ENCODE assay signal across 10 cellular contexts in genomic region chr14:68250950-68251765, GRCh38.
DNase-seq lines count a peak whose midpoint lies in the region; ATAC-seq and TF ChIP-seq lines count a peak whose summit lies in the region.
"Had no signal": no experiment of that assay in that cellular context is flagged by ENCODE, and none has a peak within 500 bp of the region (broad histone marks: within the 10 kb centered on the region; RNA-seq: fewer than 3 reads in every experiment).

No MANE protein-coding gene starts in this region.

- no peak for DNase-seq in activated CD4-positive, alpha-beta T cell treated with anti-CD3 and anti-CD28 coated beads for 36 hours
- DNase-seq in activated CD4-positive, alpha-beta T cell treated with anti-CD3 and anti-CD28 coated beads for 1 hour, result no peak
- no peak for DNase-seq in SJSA1 (ENCODE audit: low read depth in 1 of 2, low spot score in 2 of 2)
- no peak for DNase-seq in kidney epithelial cell (ENCODE audit: low read depth)
- DNase-seq in thoracic aorta (ENCODE audit: low spot score), result no peak
- DNase-seq in H4 (ENCODE audit: low spot score), result no peak
- no peak for DNase-seq in MV-4-11 (lab: John Stamatoyannopoulos, UW)
- DNase-seq: amygdala, GOT3 had no signal

- POLR2A ChIA-PET in activated CD4-positive, alpha-beta T cell treated with anti-CD3 and anti-CD28 coated beads for 36 hours (lab: Charles Lee), result interaction anchor here (0.7 kb wide), 1 partner anchor 57 kb away, joined by 4 read pairs; no protein-coding TSS in a partner anchor

- H3K4me1 ChIP-seq in SJSA1 (replicated peaks) (peaks cover 64% of the 10 kb centered on the region), thoracic aorta (ENCODE audit: control insufficient read depth in 1 of 2, low read depth in 2 of 2) (peaks cover 46 to 60% of the 10 kb centered on the region in 2 donors)

- no peaks in the 10 kb centered on the region for H3K27me3 Mint-ChIP-seq in activated CD4-positive, alpha-beta T cell treated with anti-CD3 and anti-CD28 coated beads for 36 hours

- ATAC-seq in activated CD4-positive, alpha-beta T cell treated with anti-CD3 and anti-CD28 coated beads for 36 hours, result peak; percentile 30
- ATAC-seq in thoracic aorta (ENCODE audit: insufficient number of reproducible peaks, low FRiP score, low read depth), result no peak
- ATAC-seq in GM18502 (IDR thresholded peaks at IDR 0.05; ENCODE audit: poor library complexity, unreplicated experiment), result no peak

- peak overlapping the region; percentile 24 for H3K27ac Mint-ChIP-seq in activated CD4-positive, alpha-beta T cell treated with anti-CD3 and anti-CD28 coated beads for 36 hours

- no peak overlapping the region for H3K4me3 Mint-ChIP-seq in activated CD4-positive, alpha-beta T cell treated with anti-CD3 and anti-CD28 coated beads for 36 hours

- H3K9me3 ChIP-seq in SJSA1 (replicated peaks) (no peaks in the 10 kb centered on the region), thoracic aorta (no peaks in the 10 kb centered on the region)

- peaks cover 56% of the 10 kb centered on the region for H3K4me1 Mint-ChIP-seq in activated CD4-positive, alpha-beta T cell treated with anti-CD3 and anti-CD28 coated beads for 36 hours

- CTCF ChIA-PET in activated CD4-positive, alpha-beta T cell treated with anti-CD3 and anti-CD28 coated beads for 36 hours (lab: Charles Lee), result interaction anchor here (0.6 to 6.0 kb wide), 16 partner anchors 19 to 593 kb away, joined by 3 to 61 read pairs (median 4); no protein-coding TSS in a partner anchor

- intact Hi-C loops in activated CD4-positive, alpha-beta T cell treated with anti-CD3 and anti-CD28 coated beads for 36 hours (cut with DNase I, micrococcal nuclease), result loop anchor here (2.0 to 5.0 kb wide), 2 partner anchors 231 to 306 kb away; no protein-coding TSS in a partner anchor

- no peak overlapping the region for H3K4me3 ChIP-seq in SJSA1
- H3K4me3 ChIP-seq in kidney epithelial cell (ENCODE audit: low read depth, low read length), result no peak overlapping the region
- H3K4me3 ChIP-seq in thoracic aorta, result no peak overlapping the region

- H3K27me3 ChIP-seq in SJSA1 (replicated peaks), result no peaks in the 10 kb centered on the region
- no peaks in the 10 kb centered on the region for H3K27me3 ChIP-seq in kidney epithelial cell (ENCODE audit: control insufficient read depth, insufficient read depth, low read length)
- no peaks in the 10 kb centered on the region for H3K27me3 ChIP-seq in thoracic aorta (replicated peaks; ENCODE audit: insufficient read depth)

- no peaks in the 10 kb centered on the region for H3K9me3 Mint-ChIP-seq in activated CD4-positive, alpha-beta T cell treated with anti-CD3 and anti-CD28 coated beads for 36 hours (ENCODE audit: low read depth)

- H3K27ac ChIP-seq in SJSA1, result peak overlapping the region; percentile 37; the same call in 1 of the 2 replicates
- peak overlapping the region; percentile 82 to 88 for H3K27ac ChIP-seq in thoracic aorta

- H3K36me3 Mint-ChIP-seq in activated CD4-positive, alpha-beta T cell treated with anti-CD3 and anti-CD28 coated beads for 36 hours (ENCODE audit: low read depth), result no peaks in the 10 kb centered on the region

- H3K36me3 ChIP-seq in SJSA1, result no peaks in the 10 kb centered on the region
- no peaks in the 10 kb centered on the region for H3K36me3 ChIP-seq in kidney epithelial cell (ENCODE audit: control insufficient read depth, insufficient read depth, low read length)
- H3K36me3 ChIP-seq in thoracic aorta, result no peaks in the 10 kb centered on the region

- peak; percentile 8 for TF ChIP-seq CTCF in kidney epithelial cell (IDR thresholded peaks at IDR 0.05; ENCODE audit: insufficient read depth, low read length, poor library complexity, severe bottlenecking)
- no peak for TF ChIP-seq CTCF in thoracic aorta (IDR thresholded peaks at IDR 0.05)
